13 cellular contexts compared by ENCODE assay signal in genomic region chr12:65926119-65927004, GRCh38.
DNase-seq lines count a peak whose midpoint lies in the region; ATAC-seq, FAIRE-seq and TF ChIP-seq lines count a peak whose summit lies in the region.
"Had no signal": no experiment of that assay in that cellular context is flagged by ENCODE, and none has a peak within 500 bp of the region (broad histone marks: within the 10 kb centered on the region; RNA-seq: fewer than 3 reads in every experiment).

No MANE protein-coding gene starts in this region.

- H3K36me3 ChIP-seq in Loucy (ENCODE audit: insufficient read depth, low read length) = no peaks in the 10 kb centered on the region
- H3K36me3 ChIP-seq in pancreas = no peaks in the 10 kb centered on the region

- H3K9me3 ChIP-seq in Loucy (ENCODE audit: insufficient read depth, low read depth, low read length) (no peaks in the 10 kb centered on the region), pancreas (no peaks in the 10 kb centered on the region)

- H4K20me1 ChIP-seq in Loucy (ENCODE audit: insufficient read depth, low read length, poor library complexity, severe bottlenecking) = no peaks in the 10 kb centered on the region

- H3K9me2 ChIP-seq in Loucy (replicated peaks; ENCODE audit: low read depth, low read length) = no peaks in the 10 kb centered on the region

- H3K4me2 ChIP-seq in Loucy (ENCODE audit: low read depth, low read length, poor library complexity, severe bottlenecking) = peak overlapping the region; percentile 60

- intact Hi-C loops in pancreas (cut with DNase I) = no loop called here

- H3K9ac ChIP-seq in Loucy (ENCODE audit: low read depth, low read length, poor library complexity, severe bottlenecking) = peak overlapping the region; percentile 46

- H3K27ac ChIP-seq in epithelial cell of prostate = peak overlapping the region; percentile 42
- peak overlapping the region in 2 of 4 donors; percentile 20 to 52 for H3K27ac ChIP-seq in pancreas
- H3K27ac ChIP-seq: brain microvascular endothelial cell, foreskin keratinocyte had no signal

- H3K4me3 ChIP-seq in Loucy (ENCODE audit: low read length, poor library complexity, severe bottlenecking) (peak overlapping the region; percentile 37), pancreas (no peak overlapping the region)

- H3K4me1 ChIP-seq in Loucy (ENCODE audit: insufficient read depth, low read length, poor library complexity, severe bottlenecking) (peaks cover 36% of the 10 kb centered on the region), pancreas (peaks cover 13 to 14% (median 14%) of the 10 kb centered on the region in 3 donors)

- no peak for DNase-seq in GM18507 (ENCODE audit: extremely low spot score, insufficient read length, low read depth)
- no peak for DNase-seq in epithelial cell of prostate (ENCODE audit: low read depth, low spot score)
- DNase-seq in pancreas = no peak
- no peak for DNase-seq in AG20443 (ENCODE audit: low spot score)
- DNase-seq in NCI-H2171 (lab: John Stamatoyannopoulos, UW) = no peak
- DNase-seq in GM20000 (ENCODE audit: low spot score) = no peak
- DNase-seq: activated CD8-positive, alpha-beta memory T cell treated with anti-CD3 and anti-CD28 coated beads for 24 hours; brain microvascular endothelial cell; foreskin keratinocyte; SHP77 had no signal

- H3K27me3 ChIP-seq in Loucy (ENCODE audit: insufficient read depth, low read length, poor library complexity, severe bottlenecking) = no peaks in the 10 kb centered on the region
- H3K27me3 ChIP-seq in pancreas = no peaks in the 10 kb centered on the region
- H3K27me3 ChIP-seq: brain microvascular endothelial cell, foreskin keratinocyte had no signal

- 13 to 19% methylated on average over 8 of the region's 8 CpGs for WGBS in pancreas, 2 donors

- H3K79me2 ChIP-seq in Loucy (ENCODE audit: insufficient read depth, low read length) = no peaks in the 10 kb centered on the region

- TF ChIP-seq CTCF in Loucy (conservative IDR thresholded peaks at IDR 0.05; ENCODE audit: low read length) (no peak), pancreas (IDR thresholded peaks at IDR 0.05) (no peak), GM20000 (IDR thresholded peaks at IDR 0.05; ENCODE audit: extremely low read depth, missing control alignments) (no peak)

- FAIRE-seq in GM18507 (lab: Jason Lieb, UNC) (peak; percentile 60), pancreas (lab: Jason Lieb, UNC) (no peak)

- H3F3A ChIP-seq in Loucy (ENCODE audit: low read depth) = no peaks in the 10 kb centered on the region

- peak overlapping the region; percentile 47 for H2AFZ ChIP-seq in Loucy (ENCODE audit: low read length)

- ATAC-seq in pancreas = peak in 3 of 4 donors; percentile 16 to 73 (median 44)
- ATAC-seq in HG02938 (IDR thresholded peaks at IDR 0.05; ENCODE audit: unreplicated experiment) = no peak
- ATAC-seq: foreskin keratinocyte; naive thymus-derived CD8-positive, alpha-beta T cell had no signal
